In the genomic region with DNA sequence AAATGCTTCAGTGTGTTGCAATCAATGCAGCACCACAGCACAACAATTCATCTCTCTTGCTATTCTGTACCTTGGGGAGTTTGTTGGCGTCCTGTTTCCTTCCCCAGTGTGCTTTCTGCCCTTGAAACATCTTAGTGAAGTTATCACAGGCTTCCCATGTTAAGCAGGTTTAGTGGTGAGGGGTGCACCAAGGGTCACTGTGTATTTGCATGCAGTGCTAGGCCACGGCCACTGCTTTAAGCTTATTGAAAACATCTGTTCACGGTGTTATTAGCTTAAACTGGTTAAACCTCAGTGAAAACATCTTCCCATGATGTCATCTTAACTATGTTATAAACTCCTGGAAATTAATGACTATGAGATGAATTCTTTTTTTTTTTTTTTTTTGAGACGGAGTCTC, we compare ENCODE assay signal across 16 cellular contexts.
DNase-seq lines count a peak whose midpoint lies in the region; ATAC-seq, FAIRE-seq and TF ChIP-seq lines count a peak whose summit lies in the region.
"Had no signal": no experiment of that assay in that cellular context is flagged by ENCODE, and none has a peak within 500 bp of the region (broad histone marks: within the 10 kb centered on the region; RNA-seq: fewer than 3 reads in every experiment).

No MANE protein-coding gene starts in this region.

- H3K36me3 Mint-ChIP-seq in activated naive CD8-positive, alpha-beta T cell treated with anti-CD3 and anti-CD28 coated beads for 36 hours, result no peaks in the 10 kb centered on the region
- H3K36me3 Mint-ChIP-seq: CD4-positive, alpha-beta memory T cell had no signal

- 29% methylated on average over 4 of the region's 4 CpGs for WGBS in HepG2 (ENCODE audit: low lambda C conversion rate)
- 55% methylated on average over 3 of the region's 4 CpGs for WGBS in right lobe of liver (ENCODE audit: insufficient coverage, low coverage, low lambda C conversion rate, missing lambda C conversion rate)

- no peaks in the 10 kb centered on the region for H3K4me1 Mint-ChIP-seq in activated naive CD8-positive, alpha-beta T cell treated with anti-CD3 and anti-CD28 coated beads for 36 hours
- H3K4me1 Mint-ChIP-seq: CD4-positive, alpha-beta memory T cell; GM23338 had no signal

- H3K27ac ChIP-seq in HepG2 (ENCODE audit: extremely low read length, insufficient read depth, low read length) (no peak overlapping the region), right lobe of liver (no peak overlapping the region)
- H3K27ac ChIP-seq: C4-2B had no signal

- H3K4me3 Mint-ChIP-seq in activated naive CD8-positive, alpha-beta T cell treated with anti-CD3 and anti-CD28 coated beads for 36 hours, result no peak overlapping the region
- H3K4me3 Mint-ChIP-seq: CD4-positive, alpha-beta memory T cell; GM23338 had no signal

- TF ChIP-seq CTCF in HepG2 (CRISPR knock-in tag; IDR thresholded peaks at IDR 0.05), result no peak
- TF ChIP-seq CTCF in right lobe of liver (IDR thresholded peaks at IDR 0.05), result no peak
- TF ChIP-seq CTCF in fibroblast of villous mesenchyme (IDR thresholded peaks at IDR 0.05; ENCODE audit: insufficient read depth, low read depth, low read length), result no peak

- no peak overlapping the region for H2AFZ ChIP-seq in HepG2 (ENCODE audit: low read length)
- H2AFZ ChIP-seq: GM23338 had no signal

- H3K36me3 ChIP-seq in HepG2 (replicated peaks in 1 of 2; ENCODE audit: control insufficient read depth in 1 of 2, insufficient read depth in 2 of 2, low read length in 2 of 2), result no peaks in the 10 kb centered on the region
- H3K36me3 ChIP-seq in right lobe of liver, result no peaks in the 10 kb centered on the region
- H3K36me3 ChIP-seq: BE2C had no signal

- H3K9me3 ChIP-seq in HepG2 (ENCODE audit: low read length) (no peaks in the 10 kb centered on the region), right lobe of liver (no peaks in the 10 kb centered on the region)
- H3K9me3 ChIP-seq: BE2C had no signal

- CTCF ChIA-PET in HepG2 (lab: Yijun Ruan, JAX; ENCODE audit: low intra/inter-chr PET ratio, low total read pairs), result no interaction called here

- H3K4me2 ChIP-seq in HepG2 (ENCODE audit: low read depth, low read length), result no peak overlapping the region
- H3K4me2 ChIP-seq: GM23338 had no signal

- TF ChIP-seq POLR2A in HepG2 (IDR thresholded peaks at IDR 0.05; ENCODE audit: insufficient read depth in 1 of 2, low read depth in 2 of 2, low read length in 2 of 2) (no peak), right lobe of liver (IDR thresholded peaks at IDR 0.05) (no peak)

- no peaks in the 10 kb centered on the region for H3K27me3 Mint-ChIP-seq in activated naive CD8-positive, alpha-beta T cell treated with anti-CD3 and anti-CD28 coated beads for 36 hours
- H3K27me3 Mint-ChIP-seq: CD4-positive, alpha-beta memory T cell had no signal

- no peaks in the 10 kb centered on the region for H3K79me2 ChIP-seq in HepG2 (ENCODE audit: insufficient read depth, low read length)

- in situ Hi-C loops in HepG2 (cut with HindIII; ENCODE audit: extremely low pct_ligation_motif_present, low pct_unique_long_range_greater_than_20kb), result no loop called here

- H3K4me1 ChIP-seq in HepG2 (ENCODE audit: insufficient read depth, low read length) (no peaks in the 10 kb centered on the region), right lobe of liver (no peaks in the 10 kb centered on the region)
- H3K4me1 ChIP-seq: BE2C had no signal

- intact Hi-C loops in HepG2 (cut with micrococcal nuclease; ENCODE audit: unreplicated experiment) (no loop called here), right lobe of liver (cut with DNase I) (no loop called here)

- no peak for DNase-seq in HepG2 (ENCODE audit: low spot score)
- DNase-seq in right lobe of liver, result no peak
- peak; percentile 44 for DNase-seq in SK-N-DZ (ENCODE audit: low spot score)
- DNase-seq in fibroblast of villous mesenchyme (ENCODE audit: low read depth), result peak; percentile 1
- DNase-seq in NCI-H2171 treated with DMSO at 0.1 percent for 48 hours (lab: John Stamatoyannopoulos, UW), result no peak
- DNase-seq in activated naive CD8-positive, alpha-beta T cell treated with anti-CD3 and anti-CD28 coated beads for 36 hours, result no peak
- no peak for DNase-seq in hippocampal formation (lab: John Stamatoyannopoulos, UW)
- DNase-seq: BE2C; CD4-positive, alpha-beta memory T cell; DMS79; H7 had no signal

- H3K4me3 ChIP-seq in HepG2 (replicated peaks in 1 of 3; ENCODE audit: insufficient read depth in 1 of 3, low read depth in 2 of 3, low read length in 3 of 3) (no peak overlapping the region), right lobe of liver (no peak overlapping the region), fibroblast of villous mesenchyme (ENCODE audit: low read depth, low read length) (no peak overlapping the region)
- H3K4me3 ChIP-seq: GM12878, GM23338 had no signal

- H3K9me3 Mint-ChIP-seq in activated naive CD8-positive, alpha-beta T cell treated with anti-CD3 and anti-CD28 coated beads for 36 hours, result no peaks in the 10 kb centered on the region
- H3K9me3 Mint-ChIP-seq: GM23338 had no signal

- FAIRE-seq in HepG2 (lab: Jason Lieb, UNC), result no peak
- FAIRE-seq: A204.1, GM12878, GM18507 had no signal

- POLR2A ChIA-PET in HepG2 (lab: Yijun Ruan, JAX), result no interaction called here

- no peak for ATAC-seq in HepG2
- no peak for ATAC-seq in right lobe of liver
- ATAC-seq: GM12878, GM23338 had no signal

- H4K20me1 ChIP-seq in HepG2 (ENCODE audit: insufficient read depth, low read length), result no peaks in the 10 kb centered on the region

- H3K27ac Mint-ChIP-seq in activated naive CD8-positive, alpha-beta T cell treated with anti-CD3 and anti-CD28 coated beads for 36 hours, result no peak overlapping the region
- H3K27ac Mint-ChIP-seq: CD4-positive, alpha-beta memory T cell; GM23338 had no signal

- TF ChIP-seq EP300 in HepG2 (IDR thresholded peaks at IDR 0.05; ENCODE audit: low read depth in 2 of 2, low read length in 2 of 2) (no peak), HepG2 (CRISPR knock-in tag; IDR thresholded peaks at IDR 0.05; ENCODE audit: borderline replicate concordance) (no peak)

- no peaks in the 10 kb centered on the region; a peak in 1 of 5 replicates for H3K27me3 ChIP-seq in HepG2 (ENCODE audit: control insufficient read depth in 1 of 2, insufficient read depth in 2 of 2, low read length in 2 of 2)
- H3K27me3 ChIP-seq in right lobe of liver, result no peaks in the 10 kb centered on the region
- H3K27me3 ChIP-seq: BE2C had no signal

- no TSS peak for BruUV-seq in HepG2 (replicated peaks; lab: Mats Ljungman, UMichigan)

- no peak for TF ChIP-seq RAD21 in HepG2 (CRISPR knock-in tag; IDR thresholded peaks at IDR 0.05)

- H3K9ac ChIP-seq in HepG2 (ENCODE audit: insufficient read depth, low read depth, low read length), result no peak overlapping the region

TF ChIP-seq in HepG2, 621 proteins besides CTCF, POLR2A, EP300 and RAD21 (continues in another document):
- TF ChIP-seq PAXIP1 (CRISPR knock-in tag; conservative IDR thresholded peaks at IDR 0.05) (no peak), ZNF326 (CRISPR knock-in tag; IDR thresholded peaks at IDR 0.05; ENCODE audit: borderline replicate concordance) (no peak), PHB2 (IDR thresholded peaks at IDR 0.05; ENCODE audit: partially characterized antibody) (no peak)

Comparison
In these comparisons a context has a peak if more than half of its experiments do, and no peak if none do; other contexts are left out.
1. DNase-seq: peak in SK-N-DZ (single experiment) and fibroblast of villous mesenchyme (single experiment); none in HepG2 (single experiment), right lobe of liver (0 of 3), NCI-H2171 treated with DMSO at 0.1 percent for 48 hours (single experiment), activated naive CD8-positive, alpha-beta T cell treated with anti-CD3 and anti-CD28 coated beads for 36 hours (single experiment) and hippocampal formation (0 of 2).